1 cellular context compared by ENCODE assay signal in genomic region chr1:38746413-38746812, GRCh38.
TF ChIP-seq lines count a peak whose summit lies in the region.

No MANE protein-coding gene starts in this region.

TF ChIP-seq in GM23338, 12 proteins besides CTCF, POLR2A, EP300 and RAD21 (continued from another document):
- no peak for TF ChIP-seq ZNF462 (CRISPR knock-in tag; IDR thresholded peaks at IDR 0.05)
- TF ChIP-seq ZNF331 (CRISPR knock-in tag; IDR thresholded peaks at IDR 0.05; ENCODE audit: low read depth): no peak
- TF ChIP-seq EZH2 (IDR thresholded peaks at IDR 0.05; ENCODE audit: low read depth, unreplicated experiment): no peak
